9 cellular contexts compared by ENCODE assay signal in genomic region chr14:73059326-73059725, GRCh38. TPM values are rescaled to one million over a fixed set of nuclear protein-coding genes. Genes with fewer than 3 reads are reported as not detected.
DNase-seq lines count a peak whose midpoint lies in the region; ATAC-seq, FAIRE-seq and TF ChIP-seq lines count a peak whose summit lies in the region.
"Had no signal": no experiment of that assay in that cellular context is flagged by ENCODE, and none has a peak within 500 bp of the region (broad histone marks: within the 10 kb centered on the region; RNA-seq: fewer than 3 reads in every experiment).

No MANE protein-coding gene starts in this region.

- peak overlapping the region; percentile 99 for H3K9ac ChIP-seq in keratinocyte (ENCODE audit: control insufficient read depth, extremely low read depth, insufficient read depth, low read length)

- no peaks in the 10 kb centered on the region for H3K27me3 Mint-ChIP-seq in MCF 10A (ENCODE audit: insufficient read depth, unreplicated experiment)
- H3K27me3 Mint-ChIP-seq: activated naive CD4-positive, alpha-beta T cell treated with anti-CD3 and anti-CD28 coated beads, Interleukin-2, amount 50 U/mL, for 24 hours had no signal

- POLR2A ChIA-PET in MCF 10A (lab: Yijun Ruan, JAX): interaction anchor here (0.6 to 3.4 kb wide), 24 partner anchors 9 to 1003 kb away, joined by 3 to 139 read pairs (median 6); partner anchors contain the start of genes DCAF4, DPF3, NUMB and PSEN1

- peaks cover 20% of the 10 kb centered on the region for H4K20me1 ChIP-seq in keratinocyte (ENCODE audit: control insufficient read depth, extremely low read depth, insufficient read depth, low read length)

- H3K4me1 Mint-ChIP-seq in MCF 10A (ENCODE audit: insufficient read depth, unreplicated experiment): peaks cover 7% of the 10 kb centered on the region

- peaks cover 6% of the 10 kb centered on the region for H3K36me3 Mint-ChIP-seq in MCF 10A (ENCODE audit: insufficient read depth, unreplicated experiment)

- TF ChIP-seq CTCF in MCF 10A (IDR thresholded peaks at IDR 0.05; ENCODE audit: unreplicated experiment) (no peak), WI38 (IDR thresholded peaks at IDR 0.05; ENCODE audit: low read depth, low read length) (no peak), keratinocyte (optimal IDR thresholded peaks at IDR 0.05 in 1 of 3, IDR thresholded peaks at IDR 0.05 in 1 of 3, conservative IDR thresholded peaks at IDR 0.05 in 1 of 3; ENCODE audit: extremely low read depth in 1 of 3, insufficient read depth in 2 of 3, low read length in 3 of 3) (no peak), vagina (IDR thresholded peaks at IDR 0.05) (no peak)

- dilution Hi-C loops in keratinocyte (cut with MboI; ENCODE audit: extremely low pct_ligation_motif_present, low sequenced_read_pairs): no loop called here

- intact Hi-C loops in MCF 10A (cut with micrococcal nuclease): loop anchor here (5.0 kb wide), 1 partner anchor 547 kb away; no protein-coding TSS in a partner anchor
- intact Hi-C loops in vagina (cut with DNase I): no loop called here
- intact Hi-C loops in left colon (cut with DNase I, micrococcal nuclease): no loop called here

- H2AFZ ChIP-seq in keratinocyte (ENCODE audit: control insufficient read depth, low read length): no peak overlapping the region

- H3K4me1 ChIP-seq in keratinocyte (ENCODE audit: control insufficient read depth, extremely low read depth, insufficient read depth, low read length): peaks cover 6% of the 10 kb centered on the region
- peaks cover 51% of the 10 kb centered on the region for H3K4me1 ChIP-seq in vagina

- H3K36me3 ChIP-seq in keratinocyte (ENCODE audit: control insufficient read depth in 2 of 2, extremely low read depth in 1 of 2, insufficient read depth in 2 of 2, low read length in 2 of 2): no peaks in the 10 kb centered on the region
- H3K36me3 ChIP-seq in vagina: no peaks in the 10 kb centered on the region

- BruUV-seq in MCF 10A (replicated peaks; lab: Mats Ljungman, UMichigan): no TSS peak

- H3K27ac ChIP-seq in keratinocyte (ENCODE audit: control insufficient read depth, insufficient read depth, low read length) (peak overlapping the region; percentile 95), vagina (peak overlapping the region; percentile 95)

- H3K4me3 ChIP-seq in WI38 (ENCODE audit: low read depth, low read length): peak overlapping the region; percentile 98
- H3K4me3 ChIP-seq in keratinocyte (ENCODE audit: control insufficient read depth in 2 of 3, extremely low read depth in 1 of 3, insufficient read depth in 2 of 3, low read depth in 1 of 3, low read length in 3 of 3): peak overlapping the region; percentile 90 to 99 (median 98)
- H3K4me3 ChIP-seq in vagina: peak overlapping the region; percentile 75 to 90

- H3K4me2 ChIP-seq in keratinocyte (ENCODE audit: control insufficient read depth, extremely low read depth, insufficient read depth, low read depth, low read length): peak overlapping the region; percentile 73

- no peaks in the 10 kb centered on the region for H3K9me1 ChIP-seq in keratinocyte (ENCODE audit: control insufficient read depth, extremely low read depth, insufficient read depth, low read length)

- FAIRE-seq in keratinocyte (lab: Jason Lieb, UNC): no peak

- CTCF ChIA-PET in MCF 10A (lab: Yijun Ruan, JAX): interaction anchor here (0.5 to 1.1 kb wide), 4 partner anchors 9 to 429 kb away, joined by 3 to 5 read pairs (median 3); no protein-coding TSS in a partner anchor

- in situ Hi-C loops in T47D (cut with HindIII; ENCODE audit: low pct_unique_long_range_greater_than_20kb, low sequenced_read_pairs): no loop called here

- H3K9me3 ChIP-seq in keratinocyte (ENCODE audit: control insufficient read depth, low read depth, low read length) (no peaks in the 10 kb centered on the region), vagina (no peaks in the 10 kb centered on the region)

- H3K9me3 Mint-ChIP-seq in MCF 10A (ENCODE audit: unreplicated experiment): no peaks in the 10 kb centered on the region
- H3K9me3 Mint-ChIP-seq: activated naive CD4-positive, alpha-beta T cell treated with anti-CD3 and anti-CD28 coated beads, Interleukin-2, amount 50 U/mL, for 24 hours had no signal

- H3K4me3 Mint-ChIP-seq in MCF 10A (ENCODE audit: unreplicated experiment): no peak overlapping the region
- H3K4me3 Mint-ChIP-seq: activated naive CD4-positive, alpha-beta T cell treated with anti-CD3 and anti-CD28 coated beads, Interleukin-2, amount 50 U/mL, for 24 hours had no signal

- H3K27ac Mint-ChIP-seq in MCF 10A (ENCODE audit: low read depth, unreplicated experiment): no peak overlapping the region
- H3K27ac Mint-ChIP-seq: activated naive CD4-positive, alpha-beta T cell treated with anti-CD3 and anti-CD28 coated beads, Interleukin-2, amount 50 U/mL, for 24 hours had no signal

- DNase-seq in T47D (ENCODE audit: low read depth in 1 of 2, low spot score in 1 of 2): peak; percentile 12 to 35
- DNase-seq in MCF 10A (ENCODE audit: unreplicated experiment): no peak
- no peak for DNase-seq in keratinocyte (ENCODE audit: low read depth, low spot score)
- no peak for DNase-seq in vagina (ENCODE audit: extremely low spot score in 2 of 2)
- no peak for DNase-seq in NCI-H1436 (lab: John Stamatoyannopoulos, UW)
- DNase-seq in left colon: no peak
- DNase-seq in NOMO-1 (lab: John Stamatoyannopoulos, UW; ENCODE audit: unreplicated experiment in 2 of 2): no peak

- no peak for TF ChIP-seq POLR2A in vagina (IDR thresholded peaks at IDR 0.05)

- peaks cover 58% of the 10 kb centered on the region for H3K79me2 ChIP-seq in keratinocyte (ENCODE audit: control insufficient read depth, insufficient read depth, low read length)

- no peak for ATAC-seq in left colon

- H3K27me3 ChIP-seq in keratinocyte (ENCODE audit: control insufficient read depth, extremely low read depth, insufficient read depth, low read length) (no peaks in the 10 kb centered on the region), vagina (no peaks in the 10 kb centered on the region)

RNA-seq across cellular contexts. Expression of gene RBM25, which starts 1.0 kb away (rescaled TPM):
- total RNA-seq in MCF 10A (2022): 106 and 107 TPM in 2 replicates
- polyA plus RNA-seq in keratinocyte: 25.6 to 47.4 TPM (median 27.0 TPM) in 3 replicates
- 120 TPM for polyA plus RNA-seq in keratinocyte (2011; ENCODE audit: low read depth)
- polyA plus RNA-seq in keratinocyte (2011; cell fraction: cytosol; rRNA removed): 12.0 and 15.5 TPM in 2 replicates
- polyA plus RNA-seq in keratinocyte (2011; cell fraction: nucleus; rRNA removed): 95.0 and 126 TPM in 2 replicates
- 40.3 and 58.6 TPM in 2 replicates for polyA plus RNA-seq in keratinocyte (2012; ENCODE audit: low replicate concordance)
- polyA minus RNA-seq in keratinocyte: 18.0 to 38.6 TPM (median 20.4 TPM) in 3 replicates
- 17.3 TPM for polyA minus RNA-seq in keratinocyte (2011; cell fraction: cytosol; rRNA and poly(A)+ RNA removed)
- 39.3 and 65.7 TPM in 2 replicates for polyA minus RNA-seq in keratinocyte (2011; cell fraction: nucleus; rRNA and poly(A)+ RNA removed)
- 58.2 TPM for total RNA-seq in vagina
- total RNA-seq in left colon: 10 to 100 TPM; 50.6 to 65.8 TPM

RNA-seq across cellular contexts. Expression of gene ZFYVE1, which starts 32.4 kb away (rescaled TPM):
- 13.3 and 17.6 TPM in 2 replicates for total RNA-seq in MCF 10A (2022)
- 10.6 to 16.6 TPM (median 10.8 TPM) in 3 replicates for polyA plus RNA-seq in keratinocyte
- 15.2 TPM for polyA plus RNA-seq in keratinocyte (2011; ENCODE audit: low read depth)
- polyA plus RNA-seq in keratinocyte (2011; cell fraction: cytosol; rRNA removed): 10.1 and 11.4 TPM in 2 replicates
- polyA plus RNA-seq in keratinocyte (2011; cell fraction: nucleus; rRNA removed): 27.6 and 33.7 TPM in 2 replicates
- polyA plus RNA-seq in keratinocyte (2012; ENCODE audit: low replicate concordance): 10.1 and 19.1 TPM in 2 replicates
- 25.5 to 40.6 TPM (median 26.0 TPM) in 3 replicates for polyA minus RNA-seq in keratinocyte
- 14.6 TPM for polyA minus RNA-seq in keratinocyte (2011; cell fraction: cytosol; rRNA and poly(A)+ RNA removed)
- 23.6 and 36.6 TPM in 2 replicates for polyA minus RNA-seq in keratinocyte (2011; cell fraction: nucleus; rRNA and poly(A)+ RNA removed)
- 19.2 TPM for total RNA-seq in vagina
- total RNA-seq in left colon: 10 to 100 TPM; 13.4 to 19.9 TPM

Comparison
In these comparisons a context has a peak if more than half of its experiments do, and no peak if none do; other contexts are left out.
1. DNase-seq: peak in T47D (2 of 2); none in MCF 10A (single experiment), keratinocyte (single experiment), vagina (0 of 2), NCI-H1436 (single experiment), left colon (0 of 2) and NOMO-1 (0 of 2).
2. Peak in every context shown above with its lines, with median percentiles within 50 percentile points of each other: H3K4me3 ChIP-seq.